In genomic region chr17:56771563-56771962, GRCh38 we compare ENCODE assay signal across 32 cellular contexts.
"Had no signal": no experiment of that assay in that cellular context is flagged by ENCODE, and none has a peak within 500 bp of the region (broad histone marks: within the 10 kb centered on the region; RNA-seq: fewer than 3 reads in every experiment).

No MANE protein-coding gene starts in this region.

- ATAC-seq: activated CD8-positive, alpha-beta T cell treated with anti-CD3 and anti-CD28 coated beads for 36 hours; activated naive CD4-positive, alpha-beta T cell treated with anti-CD3 and anti-CD28 coated beads, Interleukin-2, amount 50 U/mL, for 72 hours; activated T-cell treated with anti-CD3 and anti-CD28 coated beads, Interleukin-2, amount 50 U/mL, for 4 hours; activated T-cell treated with anti-CD3 and anti-CD28 coated beads, Interleukin-2, amount 50 U/mL, for 72 hours; activated T-helper 17 cell treated with anti-CD3 and anti-CD28 coated beads, Interleukin-2, amount 50 U/mL, for 72 hours; body of pancreas had no signal

- FAIRE-seq: astrocyte had no signal

- H3K36me3 ChIP-seq: adrenal gland, brain microvascular endothelial cell, breast epithelium had no signal

- H3K4me3 ChIP-seq: adrenal gland, body of pancreas, breast epithelium had no signal

- H3K27ac ChIP-seq: adrenal gland, body of pancreas, brain microvascular endothelial cell, breast epithelium, VCaP had no signal

- H3K27me3 ChIP-seq: adrenal gland, body of pancreas, brain microvascular endothelial cell, breast epithelium had no signal

- DNase-seq: activated B cell treated with CpG ODN at 0.5 μM for 24 hours; activated CD4-positive, alpha-beta memory T cell treated with anti-CD3 and anti-CD28 coated beads for 36 hours; activated CD4-positive, alpha-beta T cell treated with anti-CD3 and anti-CD28 coated beads for 4 hours; activated CD4-positive, alpha-beta T cell treated with anti-CD3 and anti-CD28 coated beads, Interleukin-2, amount 10 ng/mL, durations not matched to agents 24 days and 14 days; activated CD4-positive, alpha-beta T cell treated with anti-CD3 and anti-CD28 coated beads, Interleukin-2, amount 50 U/mL, for 1 hour; activated CD4-positive, alpha-beta T cell treated with anti-CD3 and anti-CD28 coated beads, Interleukin-2, amount 50 U/mL, for 4 hours; activated CD4-positive, CD25-positive, alpha-beta regulatory T cell treated with anti-CD3 and anti-CD28 coated beads, Interleukin-2, amount 50 U/mL, for 72 hours; activated CD8-positive, alpha-beta memory T cell treated with anti-CD3 and anti-CD28 coated beads, Interleukin-2, amount 50 U/mL, for 4 hours; activated CD8-positive, alpha-beta T cell treated with anti-CD3 and anti-CD28 coated beads for 36 hours; activated effector memory CD4-positive, alpha-beta T cell treated with anti-CD3 and anti-CD28 coated beads, Interleukin-2, amount 50 U/mL, for 16 hours; activated gamma-delta T cell treated with Interleukin-2 at 50 U/mL for 16 hours; activated naive CD4-positive, alpha-beta T cell; activated naive CD4-positive, alpha-beta T cell treated with anti-CD3 and anti-CD28 coated beads for 36 hours; activated naive CD4-positive, alpha-beta T cell treated with anti-CD3 and anti-CD28 coated beads, Interleukin-2, amount 50 U/mL, for 16 hours; activated naive CD8-positive, alpha-beta T cell treated with anti-CD3 and anti-CD28 coated beads for 36 hours; activated T-cell treated with anti-CD3 and anti-CD28 coated beads for 4 hours; activated T-cell treated with anti-CD3 and anti-CD28 coated beads, Interleukin-2, amount 50 U/mL, for 1 hour; activated T-cell treated with anti-CD3 and anti-CD28 coated beads, Interleukin-2, amount 50 U/mL, for 4 hours; activated T-cell treated with anti-CD3 and anti-CD28 coated beads, Interleukin-2, amount 50 U/mL, for 72 hours; adrenal gland; amniotic stem cell; aorta; body of pancreas; brain microvascular endothelial cell; central memory CD4-positive, alpha-beta T cell; T-helper 2 cell; T-helper 9 cell had no signal

- H3K4me1 ChIP-seq: adrenal gland, body of pancreas, breast epithelium had no signal

- H3K9me3 ChIP-seq: adrenal gland, body of pancreas, breast epithelium had no signal
